1 cellular context compared by ENCODE assay signal in the genomic region with DNA sequence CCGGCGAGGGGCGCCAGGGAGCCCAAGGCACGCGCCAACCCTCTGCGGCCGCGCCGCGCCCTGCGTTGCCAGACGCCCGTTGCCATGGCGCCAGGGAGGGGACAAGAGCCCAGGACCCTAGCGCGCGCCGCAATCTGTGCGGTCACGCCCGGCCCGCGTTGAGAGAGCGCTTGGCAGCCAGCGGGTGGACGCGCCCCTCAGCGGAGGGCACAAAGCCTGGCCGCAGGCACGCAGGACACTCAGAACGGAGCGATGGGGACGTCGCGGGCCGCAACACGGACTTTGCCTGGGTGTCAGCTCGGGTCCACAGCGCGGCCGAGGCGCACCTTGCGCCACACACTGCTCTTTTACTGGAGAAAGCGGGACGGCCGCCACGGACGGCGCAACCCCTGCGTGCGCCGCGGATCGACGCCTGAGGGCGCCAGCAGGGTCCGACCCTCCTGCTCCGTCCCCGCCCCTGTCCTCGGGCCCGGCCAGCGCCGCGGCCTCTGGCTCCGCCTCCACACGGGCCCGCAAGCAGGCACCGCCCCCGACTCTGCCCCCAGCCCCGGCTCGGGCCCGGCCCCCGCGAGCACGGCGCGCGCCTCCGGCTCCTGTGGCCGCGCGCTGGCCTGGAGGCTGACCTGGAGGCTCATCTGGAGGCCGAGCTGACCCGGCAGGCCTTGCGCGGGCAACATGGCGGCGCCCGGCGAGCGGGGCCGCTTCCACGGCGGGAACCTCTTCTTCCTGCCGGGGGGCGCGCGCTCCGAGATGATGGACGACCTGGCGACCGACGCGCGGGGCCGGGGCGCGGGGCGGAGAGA.
A peak's percentile ranks its signal among the peaks of the same experiment; 100 is the strongest.
TF ChIP-seq lines count a peak whose summit lies in the region.

A gene (plus strand): TSS at position 650 of the 803 bp plus-strand sequence. CDS start 26 bp downstream, at position 676.

TF ChIP-seq in K562, 482 proteins besides CTCF, POLR2A, EP300 and RAD21 (continued from another document and continues in another):
- TF ChIP-seq, protein P1, sequence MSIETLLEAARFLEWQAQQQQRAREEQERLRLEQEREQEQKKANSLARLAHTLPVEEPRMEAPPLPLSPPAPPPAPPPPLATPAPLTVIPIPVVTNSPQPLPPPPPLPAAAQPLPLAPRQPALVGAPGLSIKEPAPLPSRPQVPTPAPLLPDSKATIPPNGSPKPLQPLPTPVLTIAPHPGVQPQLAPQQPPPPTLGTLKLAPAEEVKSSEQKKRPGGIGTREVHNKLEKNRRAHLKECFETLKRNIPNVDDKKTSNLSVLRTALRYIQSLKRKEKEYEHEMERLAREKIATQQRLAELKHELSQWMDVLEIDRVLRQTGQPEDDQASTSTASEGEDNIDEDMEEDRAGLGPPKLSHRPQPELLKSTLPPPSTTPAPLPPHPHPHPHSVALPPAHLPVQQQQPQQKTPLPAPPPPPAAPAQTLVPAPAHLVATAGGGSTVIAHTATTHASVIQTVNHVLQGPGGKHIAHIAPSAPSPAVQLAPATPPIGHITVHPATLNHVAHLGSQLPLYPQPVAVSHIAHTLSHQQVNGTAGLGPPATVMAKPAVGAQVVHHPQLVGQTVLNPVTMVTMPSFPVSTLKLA (conservative IDR thresholded peaks at IDR 0.05) = peak in 1 of 2 experiments; percentile 59; a peak in 2 of 4 replicates
- TF ChIP-seq PPARD (CRISPR knock-in tag; IDR thresholded peaks at IDR 0.05) = no peak
- no peak for TF ChIP-seq SMARCC2 (IDR thresholded peaks at IDR 0.05; ENCODE audit: low read depth)
- no peak for TF ChIP-seq TCFL5 (CRISPR knock-in tag; conservative IDR thresholded peaks at IDR 0.05)
- TF ChIP-seq ATF7 (IDR thresholded peaks at IDR 0.05) = peak; percentile 71; the same call in 1 of the 2 replicates
- TF ChIP-seq ZNF668 (CRISPR knock-in tag; IDR thresholded peaks at IDR 0.05) = peak; percentile 44; the same call in 1 of the 2 replicates
- TF ChIP-seq FOXJ3 (CRISPR knock-in tag; IDR thresholded peaks at IDR 0.05) = 0 out of 2 replicates have a peak, but pooled peaks have one; percentile 57
- no peak for TF ChIP-seq HNRNPUL1 (IDR thresholded peaks at IDR 0.05; ENCODE audit: low read length)
- TF ChIP-seq, protein P2, sequence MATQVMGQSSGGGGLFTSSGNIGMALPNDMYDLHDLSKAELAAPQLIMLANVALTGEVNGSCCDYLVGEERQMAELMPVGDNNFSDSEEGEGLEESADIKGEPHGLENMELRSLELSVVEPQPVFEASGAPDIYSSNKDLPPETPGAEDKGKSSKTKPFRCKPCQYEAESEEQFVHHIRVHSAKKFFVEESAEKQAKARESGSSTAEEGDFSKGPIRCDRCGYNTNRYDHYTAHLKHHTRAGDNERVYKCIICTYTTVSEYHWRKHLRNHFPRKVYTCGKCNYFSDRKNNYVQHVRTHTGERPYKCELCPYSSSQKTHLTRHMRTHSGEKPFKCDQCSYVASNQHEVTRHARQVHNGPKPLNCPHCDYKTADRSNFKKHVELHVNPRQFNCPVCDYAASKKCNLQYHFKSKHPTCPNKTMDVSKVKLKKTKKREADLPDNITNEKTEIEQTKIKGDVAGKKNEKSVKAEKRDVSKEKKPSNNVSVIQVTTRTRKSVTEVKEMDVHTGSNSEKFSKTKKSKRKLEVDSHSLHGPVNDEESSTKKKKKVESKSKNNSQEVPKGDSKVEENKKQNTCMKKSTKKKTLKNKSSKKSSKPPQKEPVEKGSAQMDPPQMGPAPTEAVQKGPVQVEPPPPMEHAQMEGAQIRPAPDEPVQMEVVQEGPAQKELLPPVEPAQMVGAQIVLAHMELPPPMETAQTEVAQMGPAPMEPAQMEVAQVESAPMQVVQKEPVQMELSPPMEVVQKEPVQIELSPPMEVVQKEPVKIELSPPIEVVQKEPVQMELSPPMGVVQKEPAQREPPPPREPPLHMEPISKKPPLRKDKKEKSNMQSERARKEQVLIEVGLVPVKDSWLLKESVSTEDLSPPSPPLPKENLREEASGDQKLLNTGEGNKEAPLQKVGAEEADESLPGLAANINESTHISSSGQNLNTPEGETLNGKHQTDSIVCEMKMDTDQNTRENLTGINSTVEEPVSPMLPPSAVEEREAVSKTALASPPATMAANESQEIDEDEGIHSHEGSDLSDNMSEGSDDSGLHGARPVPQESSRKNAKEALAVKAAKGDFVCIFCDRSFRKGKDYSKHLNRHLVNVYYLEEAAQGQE (CRISPR knock-in tag; IDR thresholded peaks at IDR 0.05; ENCODE audit: low read depth) = peak; percentile 17; the same call in 1 of the 2 replicates
- no peak for TF ChIP-seq RBM39 (optimal IDR thresholded peaks at IDR 0.05; ENCODE audit: low read depth, low read length)
- TF ChIP-seq, protein P3, sequence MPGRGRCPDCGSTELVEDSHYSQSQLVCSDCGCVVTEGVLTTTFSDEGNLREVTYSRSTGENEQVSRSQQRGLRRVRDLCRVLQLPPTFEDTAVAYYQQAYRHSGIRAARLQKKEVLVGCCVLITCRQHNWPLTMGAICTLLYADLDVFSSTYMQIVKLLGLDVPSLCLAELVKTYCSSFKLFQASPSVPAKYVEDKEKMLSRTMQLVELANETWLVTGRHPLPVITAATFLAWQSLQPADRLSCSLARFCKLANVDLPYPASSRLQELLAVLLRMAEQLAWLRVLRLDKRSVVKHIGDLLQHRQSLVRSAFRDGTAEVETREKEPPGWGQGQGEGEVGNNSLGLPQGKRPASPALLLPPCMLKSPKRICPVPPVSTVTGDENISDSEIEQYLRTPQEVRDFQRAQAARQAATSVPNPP (IDR thresholded peaks at IDR 0.05; ENCODE audit: borderline replicate concordance, insufficient read depth, insufficient read length) = no peak
- no peak for TF ChIP-seq TAF7 (tag; IDR thresholded peaks at IDR 0.05)
- TF ChIP-seq NELFE (IDR thresholded peaks at IDR 0.05; ENCODE audit: insufficient read depth, insufficient read length) = no peak
- TF ChIP-seq, protein P4, sequence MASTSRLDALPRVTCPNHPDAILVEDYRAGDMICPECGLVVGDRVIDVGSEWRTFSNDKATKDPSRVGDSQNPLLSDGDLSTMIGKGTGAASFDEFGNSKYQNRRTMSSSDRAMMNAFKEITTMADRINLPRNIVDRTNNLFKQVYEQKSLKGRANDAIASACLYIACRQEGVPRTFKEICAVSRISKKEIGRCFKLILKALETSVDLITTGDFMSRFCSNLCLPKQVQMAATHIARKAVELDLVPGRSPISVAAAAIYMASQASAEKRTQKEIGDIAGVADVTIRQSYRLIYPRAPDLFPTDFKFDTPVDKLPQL (IDR thresholded peaks at IDR 0.05; ENCODE audit: extremely low read depth, insufficient read length) = no peak
- TF ChIP-seq, protein P5, sequence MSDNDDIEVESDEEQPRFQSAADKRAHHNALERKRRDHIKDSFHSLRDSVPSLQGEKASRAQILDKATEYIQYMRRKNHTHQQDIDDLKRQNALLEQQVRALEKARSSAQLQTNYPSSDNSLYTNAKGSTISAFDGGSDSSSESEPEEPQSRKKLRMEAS (CRISPR knock-in tag; IDR thresholded peaks at IDR 0.05) = peak; percentile 65
- TF ChIP-seq FOXA3 (CRISPR knock-in tag; conservative IDR thresholded peaks at IDR 0.05 in 1 of 2, IDR thresholded peaks at IDR 0.05 in 1 of 2) = 0 out of 4 replicates have a peak, but pooled peaks of 1 of the 2 experiments have one; percentile 59
- TF ChIP-seq RBM17 (IDR thresholded peaks at IDR 0.05; ENCODE audit: borderline replicate concordance, low read depth, low read length) = no peak
- TF ChIP-seq, protein P6, sequence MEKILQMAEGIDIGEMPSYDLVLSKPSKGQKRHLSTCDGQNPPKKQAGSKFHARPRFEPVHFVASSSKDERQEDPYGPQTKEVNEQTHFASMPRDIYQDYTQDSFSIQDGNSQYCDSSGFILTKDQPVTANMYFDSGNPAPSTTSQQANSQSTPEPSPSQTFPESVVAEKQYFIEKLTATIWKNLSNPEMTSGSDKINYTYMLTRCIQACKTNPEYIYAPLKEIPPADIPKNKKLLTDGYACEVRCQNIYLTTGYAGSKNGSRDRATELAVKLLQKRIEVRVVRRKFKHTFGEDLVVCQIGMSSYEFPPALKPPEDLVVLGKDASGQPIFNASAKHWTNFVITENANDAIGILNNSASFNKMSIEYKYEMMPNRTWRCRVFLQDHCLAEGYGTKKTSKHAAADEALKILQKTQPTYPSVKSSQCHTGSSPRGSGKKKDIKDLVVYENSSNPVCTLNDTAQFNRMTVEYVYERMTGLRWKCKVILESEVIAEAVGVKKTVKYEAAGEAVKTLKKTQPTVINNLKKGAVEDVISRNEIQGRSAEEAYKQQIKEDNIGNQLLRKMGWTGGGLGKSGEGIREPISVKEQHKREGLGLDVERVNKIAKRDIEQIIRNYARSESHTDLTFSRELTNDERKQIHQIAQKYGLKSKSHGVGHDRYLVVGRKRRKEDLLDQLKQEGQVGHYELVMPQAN (IDR thresholded peaks at IDR 0.05; ENCODE audit: borderline replicate concordance) = no peak; the same call in 1 of the 2 replicates
- TF ChIP-seq, protein P7, sequence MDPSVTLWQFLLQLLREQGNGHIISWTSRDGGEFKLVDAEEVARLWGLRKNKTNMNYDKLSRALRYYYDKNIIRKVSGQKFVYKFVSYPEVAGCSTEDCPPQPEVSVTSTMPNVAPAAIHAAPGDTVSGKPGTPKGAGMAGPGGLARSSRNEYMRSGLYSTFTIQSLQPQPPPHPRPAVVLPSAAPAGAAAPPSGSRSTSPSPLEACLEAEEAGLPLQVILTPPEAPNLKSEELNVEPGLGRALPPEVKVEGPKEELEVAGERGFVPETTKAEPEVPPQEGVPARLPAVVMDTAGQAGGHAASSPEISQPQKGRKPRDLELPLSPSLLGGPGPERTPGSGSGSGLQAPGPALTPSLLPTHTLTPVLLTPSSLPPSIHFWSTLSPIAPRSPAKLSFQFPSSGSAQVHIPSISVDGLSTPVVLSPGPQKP (CRISPR knock-in tag; IDR thresholded peaks at IDR 0.05) = no peak
- TF ChIP-seq, protein P8, sequence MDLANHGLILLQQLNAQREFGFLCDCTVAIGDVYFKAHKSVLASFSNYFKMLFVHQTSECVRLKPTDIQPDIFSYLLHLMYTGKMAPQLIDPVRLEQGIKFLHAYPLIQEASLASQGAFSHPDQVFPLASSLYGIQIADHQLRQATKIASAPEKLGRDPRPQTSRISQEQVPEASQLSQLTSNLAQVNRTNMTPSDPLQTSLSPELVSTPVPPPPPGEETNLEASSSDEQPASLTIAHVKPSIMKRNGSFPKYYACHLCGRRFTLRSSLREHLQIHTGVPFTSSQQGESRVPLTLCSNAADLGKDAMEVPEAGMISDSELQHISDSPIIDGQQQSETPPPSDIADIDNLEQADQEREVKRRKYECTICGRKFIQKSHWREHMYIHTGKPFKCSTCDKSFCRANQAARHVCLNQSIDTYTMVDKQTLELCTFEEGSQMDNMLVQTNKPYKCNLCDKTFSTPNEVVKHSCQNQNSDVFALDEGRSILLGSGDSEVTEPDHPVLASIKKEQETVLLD (IDR thresholded peaks at IDR 0.05) = no peak
- TF ChIP-seq, protein P9, sequence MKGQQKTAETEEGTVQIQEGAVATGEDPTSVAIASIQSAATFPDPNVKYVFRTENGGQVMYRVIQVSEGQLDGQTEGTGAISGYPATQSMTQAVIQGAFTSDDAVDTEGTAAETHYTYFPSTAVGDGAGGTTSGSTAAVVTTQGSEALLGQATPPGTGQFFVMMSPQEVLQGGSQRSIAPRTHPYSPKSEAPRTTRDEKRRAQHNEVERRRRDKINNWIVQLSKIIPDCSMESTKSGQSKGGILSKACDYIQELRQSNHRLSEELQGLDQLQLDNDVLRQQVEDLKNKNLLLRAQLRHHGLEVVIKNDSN (CRISPR knock-in tag; IDR thresholded peaks at IDR 0.05) = peak; percentile 31; the same call in 1 of the 2 replicates
- TF ChIP-seq ZBTB7A (IDR thresholded peaks at IDR 0.05; ENCODE audit: borderline replicate concordance, control insufficient read depth, low read depth, low read length) = peak; percentile 79; the same call in 1 of the 2 replicates
- TF ChIP-seq RFX5 (IDR thresholded peaks at IDR 0.05; ENCODE audit: low read depth, low read length) = no peak
- 0 out of 4 replicates have a peak, but pooled peaks of 1 of the 2 experiments have one; percentile 16 for TF ChIP-seq KDM4B (IDR thresholded peaks at IDR 0.05; ENCODE audit: borderline replicate concordance in 2 of 2, low read depth in 1 of 2)
- no peak for TF ChIP-seq CBFA2T3 (IDR thresholded peaks at IDR 0.05)
- peak; percentile 94 for TF ChIP-seq RB1 (IDR thresholded peaks at IDR 0.05; ENCODE audit: low read depth)
- TF ChIP-seq ZEB2 (IDR thresholded peaks at IDR 0.05) = no peak
- TF ChIP-seq, protein P10, sequence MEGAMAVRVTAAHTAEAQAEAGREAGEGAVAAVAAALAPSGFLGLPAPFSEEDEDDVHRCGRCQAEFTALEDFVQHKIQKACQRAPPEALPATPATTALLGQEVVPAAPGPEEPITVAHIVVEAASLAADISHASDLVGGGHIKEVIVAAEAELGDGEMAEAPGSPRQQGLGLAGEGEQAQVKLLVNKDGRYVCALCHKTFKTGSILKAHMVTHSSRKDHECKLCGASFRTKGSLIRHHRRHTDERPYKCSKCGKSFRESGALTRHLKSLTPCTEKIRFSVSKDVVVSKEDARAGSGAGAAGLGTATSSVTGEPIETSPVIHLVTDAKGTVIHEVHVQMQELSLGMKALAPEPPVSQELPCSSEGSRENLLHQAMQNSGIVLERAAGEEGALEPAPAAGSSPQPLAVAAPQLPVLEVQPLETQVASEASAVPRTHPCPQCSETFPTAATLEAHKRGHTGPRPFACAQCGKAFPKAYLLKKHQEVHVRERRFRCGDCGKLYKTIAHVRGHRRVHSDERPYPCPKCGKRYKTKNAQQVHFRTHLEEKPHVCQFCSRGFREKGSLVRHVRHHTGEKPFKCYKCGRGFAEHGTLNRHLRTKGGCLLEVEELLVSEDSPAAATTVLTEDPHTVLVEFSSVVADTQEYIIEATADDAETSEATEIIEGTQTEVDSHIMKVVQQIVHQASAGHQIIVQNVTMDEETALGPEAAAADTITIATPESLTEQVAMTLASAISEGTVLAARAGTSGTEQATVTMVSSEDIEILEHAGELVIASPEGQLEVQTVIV (CRISPR knock-in tag; IDR thresholded peaks at IDR 0.05; ENCODE audit: borderline replicate concordance) = no peak
- no peak for TF ChIP-seq POLR2AphosphoS2 (IDR thresholded peaks at IDR 0.05; ENCODE audit: low read length)
- peak; percentile 99 for TF ChIP-seq CTBP1 (IDR thresholded peaks at IDR 0.05; ENCODE audit: borderline replicate concordance)
- no peak; the same call in 1 of the 2 replicates for TF ChIP-seq FOXK1 (CRISPR knock-in tag; IDR thresholded peaks at IDR 0.05; ENCODE audit: borderline replicate concordance)
- no peak; the same call in none of the 2 replicates for TF ChIP-seq ZBTB1 (CRISPR knock-in tag; IDR thresholded peaks at IDR 0.05; ENCODE audit: borderline replicate concordance, low read depth)
- peak; percentile 82 for TF ChIP-seq ZNF143 (CRISPR knock-in tag; IDR thresholded peaks at IDR 0.05)
- TF ChIP-seq ARID2 (IDR thresholded peaks at IDR 0.05) = no peak
- no peak for TF ChIP-seq SRSF9 (IDR thresholded peaks at IDR 0.05; ENCODE audit: borderline replicate concordance, low read depth, low read length)
- TF ChIP-seq SMAD2 (IDR thresholded peaks at IDR 0.05; ENCODE audit: low read depth, low read length) = no peak
- no peak; the same call in 1 of the 2 replicates for TF ChIP-seq TOE1 (IDR thresholded peaks at IDR 0.05; ENCODE audit: borderline replicate concordance)
- peak; percentile 80; the same call in 1 of the 2 replicates for TF ChIP-seq TOE1 (CRISPR knock-in tag; IDR thresholded peaks at IDR 0.05; ENCODE audit: borderline replicate concordance, low read depth)
- peak; percentile 85; the same call in 1 of the 2 replicates for TF ChIP-seq KAT7 (CRISPR knock-in tag; IDR thresholded peaks at IDR 0.05; ENCODE audit: borderline replicate concordance)
- TF ChIP-seq CBX5 (IDR thresholded peaks at IDR 0.05; ENCODE audit: borderline replicate concordance, low read depth) = no peak
- no peak for TF ChIP-seq MAFF (IDR thresholded peaks at IDR 0.05; ENCODE audit: low read length)
- no peak for TF ChIP-seq HLTF (IDR thresholded peaks at IDR 0.05)
- TF ChIP-seq JUND (IDR thresholded peaks at IDR 0.05; ENCODE audit: borderline replicate concordance, low read depth, low read length) = no peak
- TF ChIP-seq JUND (tag; IDR thresholded peaks at IDR 0.05; ENCODE audit: borderline replicate concordance, low read depth, low read length) = peak; percentile 56; the same call in 1 of the 3 replicates
- peak; percentile 94 for TF ChIP-seq ZNF766 (CRISPR knock-in tag; conservative IDR thresholded peaks at IDR 0.05)
- TF ChIP-seq PYGO2 (tag; IDR thresholded peaks at IDR 0.05) = no peak
